ENCODE assay signal across 8 cellular contexts in genomic region chrX:129961180-129962083, GRCh38. TPM values are rescaled to one million over a fixed set of nuclear protein-coding genes. Genes with fewer than 3 reads are reported as not detected.
DNase-seq lines count a peak whose midpoint lies in the region; ATAC-seq and TF ChIP-seq lines count a peak whose summit lies in the region.

No MANE protein-coding gene starts in this region.

- H3K9me3 ChIP-seq in CD4-positive, alpha-beta memory T cell (ENCODE audit: control insufficient read depth in 1 of 2, low read length in 2 of 2) = no peaks in the 10 kb centered on the region
- H3K9me3 ChIP-seq in psoas muscle = no peaks in the 10 kb centered on the region

- TF ChIP-seq CTCF in psoas muscle (IDR thresholded peaks at IDR 0.05) = no peak

- peaks cover 14% of the 10 kb centered on the region for H3K4me1 ChIP-seq in CD4-positive, alpha-beta memory T cell (ENCODE audit: insufficient read depth, low read length)
- no peaks in the 10 kb centered on the region for H3K4me1 ChIP-seq in psoas muscle

- H3K27ac Mint-ChIP-seq in CD4-positive, alpha-beta memory T cell = peak overlapping the region; percentile 75 to 94 (median 87)

- intact Hi-C loops in CD4-positive, alpha-beta memory T cell (cut with micrococcal nuclease) = loop anchor here (1.0 kb wide), 2 partner anchors 9 to 21 kb away; partner anchors contain the start of gene BCORL1
- intact Hi-C loops in psoas muscle (cut with DNase I) = no loop called here

- H3K27me3 ChIP-seq in CD4-positive, alpha-beta memory T cell (ENCODE audit: insufficient read depth, low read length) = no peaks in the 10 kb centered on the region
- H3K27me3 ChIP-seq in psoas muscle (ENCODE audit: insufficient read depth in 3 of 3, low read length in 2 of 3) = peaks cover 0 to 10% (median under 1%) of the 10 kb centered on the region in 3 donors

- no peaks in the 10 kb centered on the region for H3K36me3 ChIP-seq in CD4-positive, alpha-beta memory T cell (ENCODE audit: insufficient read depth, low read length)
- H3K36me3 ChIP-seq in psoas muscle (ENCODE audit: insufficient read depth in 1 of 2, low read depth in 1 of 2) = no peaks in the 10 kb centered on the region

- no peaks in the 10 kb centered on the region for H3K27me3 Mint-ChIP-seq in CD4-positive, alpha-beta memory T cell

- H3K9me3 Mint-ChIP-seq in CD4-positive, alpha-beta memory T cell = peaks cover 0 to 2% (median 0%) of the 10 kb centered on the region in 8 donors

- POLR2A ChIA-PET in CD4-positive, alpha-beta memory T cell (lab: Charles Lee; ENCODE audit: partially characterized antibody) = interaction anchor here (0.5 to 3.1 kb wide), 15 partner anchors 9 to 123 kb away, joined by 3 to 25 read pairs (median 4); partner anchors contain the start of genes BCORL1 and UTP14A

- H3K4me1 Mint-ChIP-seq in CD4-positive, alpha-beta memory T cell = peaks cover 10 to 33% (median 16%) of the 10 kb centered on the region in 4 donors

- DNase-seq in CD4-positive, alpha-beta memory T cell = peak; percentile 53 to 77 (median 56)
- DNase-seq in NCI-H510A treated with DMSO at 0.1 percent for 48 hours (lab: John Stamatoyannopoulos, UW) (peak; percentile 64), germinal center (ENCODE audit: low spot score) (peak; percentile 78), psoas muscle (peak; percentile 49 to 76), HCEC 1CT (no peak)
- peak; percentile 73 to 77 for DNase-seq in activated CD4-positive, alpha-beta T cell treated with anti-CD3 and anti-CD28 coated beads, Interleukin-2, amount 50 U/mL, for 48 hours

- H3K27ac ChIP-seq in CD4-positive, alpha-beta memory T cell (ENCODE audit: low read depth, low read length) = peak overlapping the region; percentile 53
- H3K27ac ChIP-seq in psoas muscle = no peak overlapping the region

- WGBS in psoas muscle, 3 donors = 25 to 41% (median 26%) methylated on average over 23 to 26 of the region's 26 CpGs

- peak overlapping the region; percentile 35 to 52 for H3K4me3 ChIP-seq in CD4-positive, alpha-beta memory T cell (ENCODE audit: low read length in 2 of 2)
- peak overlapping the region; percentile 28 for H3K4me3 ChIP-seq in psoas muscle

- CTCF ChIA-PET in CD4-positive, alpha-beta memory T cell (lab: Charles Lee; ENCODE audit: partially characterized antibody) = interaction anchor here (0.7 to 2.3 kb wide), 8 partner anchors 8 to 158 kb away, joined by 3 to 12 read pairs (median 4); no protein-coding TSS in a partner anchor

- no peaks in the 10 kb centered on the region for H3K36me3 Mint-ChIP-seq in CD4-positive, alpha-beta memory T cell

- H3K4me3 Mint-ChIP-seq in CD4-positive, alpha-beta memory T cell = peak overlapping the region; percentile 69 to 83 (median 78)

- ATAC-seq in GM19023 (IDR thresholded peaks at IDR 0.05; ENCODE audit: unreplicated experiment) (peak; percentile 87), HG03066 (IDR thresholded peaks at IDR 0.05; ENCODE audit: low read depth, unreplicated experiment) (peak; percentile 85), psoas muscle (peak in 3 of 4 donors; percentile 63 to 78 (median 77))

RNA-seq across cellular contexts. Expression of gene BCORL1, which starts 21.0 kb away (rescaled TPM):
- total RNA-seq in CD4-positive, alpha-beta memory T cell = 10 to 100 TPM; 14.0 to 14.2 TPM
- polyA plus RNA-seq in CD4-positive, alpha-beta memory T cell = 1 to 10 TPM in 1 of 2 donors, under 1 TPM in 1; 0.09 to 4.5 TPM
- 1 to 10 TPM; 4.5 to 6.2 (median 5.9) TPM for total RNA-seq in psoas muscle
- 1 to 10 TPM in 2 of 3 donors, under 1 TPM in 1; 0.96 to 4.3 (median 1.8) TPM for polyA plus RNA-seq in psoas muscle

RNA-seq across cellular contexts. Expression of gene UTP14A, which starts 55.5 kb away (rescaled TPM):
- total RNA-seq in CD4-positive, alpha-beta memory T cell = 10 to 100 TPM; 17.7 to 19.2 TPM
- 10 to 100 TPM in 1 of 2 donors, 1 to 10 TPM in 1; 2.5 to 12.7 TPM for polyA plus RNA-seq in CD4-positive, alpha-beta memory T cell
- total RNA-seq in psoas muscle = 10 to 100 TPM; 15.2 to 18.9 (median 16.2) TPM
- polyA plus RNA-seq in psoas muscle = 10 to 100 TPM; 14.7 to 23.1 (median 18.1) TPM
